In the genomic region with DNA sequence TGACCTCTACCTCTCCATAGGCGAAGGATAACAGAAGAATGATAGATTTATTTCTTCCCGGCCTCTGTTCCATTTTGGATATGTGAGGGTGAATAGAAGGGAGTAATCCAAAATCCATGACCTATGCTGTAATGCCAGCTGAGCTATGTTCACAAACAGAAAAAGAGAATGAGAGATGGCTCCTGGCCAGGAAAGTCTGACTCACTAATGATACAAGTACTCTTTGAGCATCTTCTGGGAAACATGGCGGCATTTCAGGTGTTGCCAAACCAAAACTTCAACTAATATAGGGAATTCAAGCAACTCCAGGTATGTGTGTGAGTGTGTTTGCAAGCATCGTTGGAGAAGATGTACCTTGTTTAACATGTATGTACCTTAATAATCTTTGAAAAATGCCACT, we compare ENCODE assay signal across 1 cellular context.
A peak's percentile ranks its signal among the peaks of the same experiment; 100 is the strongest.
TF ChIP-seq lines count a peak whose summit lies in the region.

No MANE protein-coding gene starts in this region.

TF ChIP-seq in SK-N-SH, 30 proteins besides CTCF, POLR2A, EP300 and RAD21 (continued from another document):
- TF ChIP-seq, protein P1, sequence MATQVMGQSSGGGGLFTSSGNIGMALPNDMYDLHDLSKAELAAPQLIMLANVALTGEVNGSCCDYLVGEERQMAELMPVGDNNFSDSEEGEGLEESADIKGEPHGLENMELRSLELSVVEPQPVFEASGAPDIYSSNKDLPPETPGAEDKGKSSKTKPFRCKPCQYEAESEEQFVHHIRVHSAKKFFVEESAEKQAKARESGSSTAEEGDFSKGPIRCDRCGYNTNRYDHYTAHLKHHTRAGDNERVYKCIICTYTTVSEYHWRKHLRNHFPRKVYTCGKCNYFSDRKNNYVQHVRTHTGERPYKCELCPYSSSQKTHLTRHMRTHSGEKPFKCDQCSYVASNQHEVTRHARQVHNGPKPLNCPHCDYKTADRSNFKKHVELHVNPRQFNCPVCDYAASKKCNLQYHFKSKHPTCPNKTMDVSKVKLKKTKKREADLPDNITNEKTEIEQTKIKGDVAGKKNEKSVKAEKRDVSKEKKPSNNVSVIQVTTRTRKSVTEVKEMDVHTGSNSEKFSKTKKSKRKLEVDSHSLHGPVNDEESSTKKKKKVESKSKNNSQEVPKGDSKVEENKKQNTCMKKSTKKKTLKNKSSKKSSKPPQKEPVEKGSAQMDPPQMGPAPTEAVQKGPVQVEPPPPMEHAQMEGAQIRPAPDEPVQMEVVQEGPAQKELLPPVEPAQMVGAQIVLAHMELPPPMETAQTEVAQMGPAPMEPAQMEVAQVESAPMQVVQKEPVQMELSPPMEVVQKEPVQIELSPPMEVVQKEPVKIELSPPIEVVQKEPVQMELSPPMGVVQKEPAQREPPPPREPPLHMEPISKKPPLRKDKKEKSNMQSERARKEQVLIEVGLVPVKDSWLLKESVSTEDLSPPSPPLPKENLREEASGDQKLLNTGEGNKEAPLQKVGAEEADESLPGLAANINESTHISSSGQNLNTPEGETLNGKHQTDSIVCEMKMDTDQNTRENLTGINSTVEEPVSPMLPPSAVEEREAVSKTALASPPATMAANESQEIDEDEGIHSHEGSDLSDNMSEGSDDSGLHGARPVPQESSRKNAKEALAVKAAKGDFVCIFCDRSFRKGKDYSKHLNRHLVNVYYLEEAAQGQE (IDR thresholded peaks at IDR 0.05; ENCODE audit: low read depth, low read length), result no peak
- TF ChIP-seq GABPA (IDR thresholded peaks at IDR 0.05; ENCODE audit: low read depth), result no peak
- TF ChIP-seq MXI1 (IDR thresholded peaks at IDR 0.05; ENCODE audit: low read depth, low read length), result no peak
- TF ChIP-seq, protein P2, sequence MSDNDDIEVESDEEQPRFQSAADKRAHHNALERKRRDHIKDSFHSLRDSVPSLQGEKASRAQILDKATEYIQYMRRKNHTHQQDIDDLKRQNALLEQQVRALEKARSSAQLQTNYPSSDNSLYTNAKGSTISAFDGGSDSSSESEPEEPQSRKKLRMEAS (IDR thresholded peaks at IDR 0.05; ENCODE audit: low read depth), result no peak
- no peak for TF ChIP-seq FOXJ3 (CRISPR knock-in tag; IDR thresholded peaks at IDR 0.05)
- TF ChIP-seq SIN3A (IDR thresholded peaks at IDR 0.05; ENCODE audit: borderline replicate concordance, low read depth, low read length), result no peak
- TF ChIP-seq, protein P3, sequence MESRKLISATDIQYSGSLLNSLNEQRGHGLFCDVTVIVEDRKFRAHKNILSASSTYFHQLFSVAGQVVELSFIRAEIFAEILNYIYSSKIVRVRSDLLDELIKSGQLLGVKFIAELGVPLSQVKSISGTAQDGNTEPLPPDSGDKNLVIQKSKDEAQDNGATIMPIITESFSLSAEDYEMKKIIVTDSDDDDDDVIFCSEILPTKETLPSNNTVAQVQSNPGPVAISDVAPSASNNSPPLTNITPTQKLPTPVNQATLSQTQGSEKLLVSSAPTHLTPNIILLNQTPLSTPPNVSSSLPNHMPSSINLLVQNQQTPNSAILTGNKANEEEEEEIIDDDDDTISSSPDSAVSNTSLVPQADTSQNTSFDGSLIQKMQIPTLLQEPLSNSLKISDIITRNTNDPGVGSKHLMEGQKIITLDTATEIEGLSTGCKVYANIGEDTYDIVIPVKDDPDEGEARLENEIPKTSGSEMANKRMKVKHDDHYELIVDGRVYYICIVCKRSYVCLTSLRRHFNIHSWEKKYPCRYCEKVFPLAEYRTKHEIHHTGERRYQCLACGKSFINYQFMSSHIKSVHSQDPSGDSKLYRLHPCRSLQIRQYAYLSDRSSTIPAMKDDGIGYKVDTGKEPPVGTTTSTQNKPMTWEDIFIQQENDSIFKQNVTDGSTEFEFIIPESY (IDR thresholded peaks at IDR 0.05; ENCODE audit: borderline replicate concordance, low read depth), result no peak
- TF ChIP-seq RXRA (IDR thresholded peaks at IDR 0.05; ENCODE audit: borderline replicate concordance, low read depth), result no peak
- no peak for TF ChIP-seq RFX5 (IDR thresholded peaks at IDR 0.05; ENCODE audit: low read length)
- TF ChIP-seq POLR2AphosphoS5 (IDR thresholded peaks at IDR 0.05; ENCODE audit: low read depth, low read length), result no peak; the same call in 1 of the 2 replicates
- TF ChIP-seq MEF2A (IDR thresholded peaks at IDR 0.05; ENCODE audit: borderline replicate concordance, low read depth), result no peak
- TF ChIP-seq TCF12 (IDR thresholded peaks at IDR 0.05), result peak; percentile 57
- TF ChIP-seq YY1 (IDR thresholded peaks at IDR 0.05; ENCODE audit: low read depth), result peak; percentile 76; the same call in 1 of the 2 replicates
- TF ChIP-seq TAF1 (IDR thresholded peaks at IDR 0.05; ENCODE audit: borderline replicate concordance, low read depth, low read length), result no peak
- TF ChIP-seq FOSL2 (IDR thresholded peaks at IDR 0.05; ENCODE audit: borderline replicate concordance, low read depth), result peak; percentile 81
- TF ChIP-seq NRF1 (IDR thresholded peaks at IDR 0.05; ENCODE audit: low read depth, low read length), result no peak
- peak; percentile 19; the same call in 1 of the 2 replicates for TF ChIP-seq PBX3 (IDR thresholded peaks at IDR 0.05)
- no peak for TF ChIP-seq ELF1 (IDR thresholded peaks at IDR 0.05)
- TF ChIP-seq, protein P4, sequence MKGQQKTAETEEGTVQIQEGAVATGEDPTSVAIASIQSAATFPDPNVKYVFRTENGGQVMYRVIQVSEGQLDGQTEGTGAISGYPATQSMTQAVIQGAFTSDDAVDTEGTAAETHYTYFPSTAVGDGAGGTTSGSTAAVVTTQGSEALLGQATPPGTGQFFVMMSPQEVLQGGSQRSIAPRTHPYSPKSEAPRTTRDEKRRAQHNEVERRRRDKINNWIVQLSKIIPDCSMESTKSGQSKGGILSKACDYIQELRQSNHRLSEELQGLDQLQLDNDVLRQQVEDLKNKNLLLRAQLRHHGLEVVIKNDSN (IDR thresholded peaks at IDR 0.05; ENCODE audit: borderline replicate concordance, low read depth), result no peak
